22 cellular contexts compared by ENCODE assay signal in genomic region chr6:135877666-135878065, GRCh38. TPM values are rescaled to one million over a fixed set of nuclear protein-coding genes. Genes with fewer than 3 reads are reported as not detected.
"Had no signal": no experiment of that assay in that cellular context is flagged by ENCODE, and none has a peak within 500 bp of the region (broad histone marks: within the 10 kb centered on the region; RNA-seq: fewer than 3 reads in every experiment).

No MANE protein-coding gene starts in this region.

- H3K4me3 ChIP-seq: breast epithelium, left lung, mucosa of descending colon, prostate gland, SJSA1, skin epidermis, suprapubic skin had no signal

- H3K27ac Mint-ChIP-seq: activated CD4-positive, alpha-beta memory T cell treated with anti-CD3 and anti-CD28 coated beads for 36 hours; activated naive CD8-positive, alpha-beta T cell treated with anti-CD3 and anti-CD28 coated beads, Interleukin-2, amount 50 U/mL, for 24 hours; endodermal cell; nephron progenitor cell; type B pancreatic cell had no signal

- H3K4me1 ChIP-seq: breast epithelium, prostate gland, suprapubic skin had no signal

- H3K27ac ChIP-seq: breast epithelium, left lung, prostate gland, SJSA1, skin epidermis, suprapubic skin had no signal

- H3K36me3 Mint-ChIP-seq: activated CD4-positive, alpha-beta memory T cell treated with anti-CD3 and anti-CD28 coated beads for 36 hours; type B pancreatic cell had no signal

- H3K9me3 ChIP-seq: breast epithelium, left lung, mucosa of descending colon, prostate gland, SJSA1, suprapubic skin had no signal

- H3K4me3 Mint-ChIP-seq: activated CD4-positive, alpha-beta memory T cell treated with anti-CD3 and anti-CD28 coated beads for 36 hours; activated naive CD8-positive, alpha-beta T cell treated with anti-CD3 and anti-CD28 coated beads, Interleukin-2, amount 50 U/mL, for 24 hours; endodermal cell; nephron progenitor cell; type B pancreatic cell had no signal

- H3K27me3 ChIP-seq: breast epithelium, left lung, SJSA1, suprapubic skin had no signal

- DNase-seq: activated CD4-positive, alpha-beta memory T cell treated with anti-CD3 and anti-CD28 coated beads for 36 hours; activated gamma-delta T cell treated with Interleukin-2 at 50 U/mL for 16 hours; activated naive CD8-positive, alpha-beta T cell treated with anti-CD3 and anti-CD28 coated beads, Interleukin-2, amount 50 U/mL, for 24 hours; aorta; endodermal cell; islet precursor cell; left lung; mucosa of descending colon; nephron progenitor cell; occipital lobe; right cardiac atrium; stimulated activated CD4-positive, alpha-beta T cell treated with anti-CD3 and anti-CD28 coated beads, Interleukin-4, amount 100 ng/mL, for 24 hours; stimulated activated naive CD4-positive, alpha-beta T cell treated with Interleukin-2 at 50 U/mL for 16 hours; SW 1271; T-helper 9 cell had no signal

- ATAC-seq: activated CD4-positive, CD25-positive, alpha-beta regulatory T cell treated with anti-CD3 and anti-CD28 coated beads, Interleukin-2, amount 50 U/mL, for 24 hours; activated naive CD8-positive, alpha-beta T cell treated with anti-CD3 and anti-CD28 coated beads, Interleukin-2, amount 50 U/mL, for 24 hours; left lung; mucosa of descending colon had no signal

- H3K36me3 ChIP-seq: breast epithelium, left lung, prostate gland, SJSA1, suprapubic skin had no signal

- H3K27me3 Mint-ChIP-seq: activated CD4-positive, alpha-beta memory T cell treated with anti-CD3 and anti-CD28 coated beads for 36 hours; activated naive CD8-positive, alpha-beta T cell treated with anti-CD3 and anti-CD28 coated beads, Interleukin-2, amount 50 U/mL, for 24 hours; type B pancreatic cell had no signal

- H3K9me3 Mint-ChIP-seq: activated CD4-positive, alpha-beta memory T cell treated with anti-CD3 and anti-CD28 coated beads for 36 hours; activated naive CD8-positive, alpha-beta T cell treated with anti-CD3 and anti-CD28 coated beads, Interleukin-2, amount 50 U/mL, for 24 hours; endodermal cell; nephron progenitor cell; type B pancreatic cell had no signal

RNA-seq across cellular contexts. Expression of gene PDE7B, which starts 26.2 kb away (rescaled TPM):
- total RNA-seq: SJSA1 had no signal
